In genomic region chr11:67615455-67616430, GRCh38 we compare ENCODE assay signal across 8 cellular contexts. TPM values are rescaled to one million over a fixed set of nuclear protein-coding genes. Genes with fewer than 3 reads are reported as not detected.
A peak's percentile ranks its signal among the peaks of the same experiment; 100 is the strongest.
DNase-seq lines count a peak whose midpoint lies in the region; ATAC-seq and TF ChIP-seq lines count a peak whose summit lies in the region.

No MANE protein-coding gene starts in this region.

- peak; percentile 79 for DNase-seq in ELF-1 (ENCODE audit: low read depth, low spot score)
- peak; percentile 19 for DNase-seq in LNCaP clone FGC (ENCODE audit: low read depth)
- DNase-seq in activated CD4-positive, CD25-positive, alpha-beta regulatory T cell treated with anti-CD3 and anti-CD28 coated beads, Interleukin-2, amount 50 U/mL, for 72 hours, result peak; percentile 65
- no peak for DNase-seq in epithelial cell of proximal tubule (ENCODE audit: low read depth)
- DNase-seq in progenitor cell of endocrine pancreas (ENCODE audit: low spot score, unreplicated experiment), result no peak
- DNase-seq in COR-L47 (lab: John Stamatoyannopoulos, UW), result no peak
- no peak for DNase-seq in GOT3 (lab: John Stamatoyannopoulos, UW)

- H3K27me3 Mint-ChIP-seq in progenitor cell of endocrine pancreas, result peaks cover 23% of the 10 kb centered on the region

- no peak overlapping the region for H3K27ac Mint-ChIP-seq in progenitor cell of endocrine pancreas

- H3K4me3 ChIP-seq in LNCaP clone FGC (ENCODE audit: low read depth, low read length), result no peak overlapping the region
- no peak overlapping the region for H3K4me3 ChIP-seq in epithelial cell of proximal tubule (ENCODE audit: low read depth, low read length)

- H3K4me1 Mint-ChIP-seq in progenitor cell of endocrine pancreas (ENCODE audit: low read depth), result peaks cover 15% of the 10 kb centered on the region

- no peaks in the 10 kb centered on the region for H3K36me3 Mint-ChIP-seq in progenitor cell of endocrine pancreas (ENCODE audit: insufficient read depth)

- no peak overlapping the region for H3K4me3 Mint-ChIP-seq in progenitor cell of endocrine pancreas (ENCODE audit: low read depth)

- peaks cover 3% of the 10 kb centered on the region for H3K9me3 Mint-ChIP-seq in progenitor cell of endocrine pancreas (ENCODE audit: low read depth)

- TF ChIP-seq CTCF in LNCaP clone FGC (IDR thresholded peaks at IDR 0.05; ENCODE audit: control insufficient read depth, extremely low read depth, insufficient read depth) (peak; percentile 69), epithelial cell of proximal tubule (conservative IDR thresholded peaks at IDR 0.05; ENCODE audit: low read depth, low read length) (peak; percentile 66), progenitor cell of endocrine pancreas (IDR thresholded peaks at IDR 0.05; ENCODE audit: unreplicated experiment) (peak; percentile 55)

- ATAC-seq in HG02970 (IDR thresholded peaks at IDR 0.05; ENCODE audit: low FRiP score, unreplicated experiment), result no peak

RNA-seq across cellular contexts. Expression of gene NDUFV1, which starts 9.0 kb away (rescaled TPM):
- total RNA-seq in epithelial cell of proximal tubule (226 and 258 TPM in 2 replicates), progenitor cell of endocrine pancreas (137 and 150 TPM in 2 replicates)

RNA-seq across cellular contexts. Expression of gene NUDT8, which starts 14.0 kb away (rescaled TPM):
- total RNA-seq in epithelial cell of proximal tubule, result 23.4 and 29.3 TPM in 2 replicates
- total RNA-seq in progenitor cell of endocrine pancreas, result 5.1 and 6.3 TPM in 2 replicates

RNA-seq across cellular contexts. Expression of gene TBX10, which starts 23.8 kb away (rescaled TPM):
- not detected in 2 replicates for total RNA-seq in epithelial cell of proximal tubule
- total RNA-seq in progenitor cell of endocrine pancreas, result not detected in 2 replicates

RNA-seq across cellular contexts. Expression of gene GSTP1, which starts 32.1 kb away (rescaled TPM):
- total RNA-seq in epithelial cell of proximal tubule (2,620 and 3,355 TPM in 2 replicates), progenitor cell of endocrine pancreas (978 and 982 TPM in 2 replicates)

RNA-seq across cellular contexts. Expression of gene ACY3, which starts 34.8 kb away (rescaled TPM):
- total RNA-seq in epithelial cell of proximal tubule (not detected in 2 replicates), progenitor cell of endocrine pancreas (3.0 and 3.4 TPM in 2 replicates)

Comparison
In these comparisons a context has a peak if more than half of its experiments do, and no peak if none do; other contexts are left out.
1. DNase-seq: peak in ELF-1 (single experiment), LNCaP clone FGC (single experiment) and activated CD4-positive, CD25-positive, alpha-beta regulatory T cell treated with anti-CD3 and anti-CD28 coated beads, Interleukin-2, amount 50 U/mL, for 72 hours (single experiment); none in epithelial cell of proximal tubule (single experiment), progenitor cell of endocrine pancreas (single experiment), COR-L47 (single experiment) and GOT3 (single experiment).
2. Peak in every context shown above with its lines, with median percentiles within 50 percentile points of each other: CTCF ChIP-seq.